5 cellular contexts compared by ENCODE assay signal in the genomic region with DNA sequence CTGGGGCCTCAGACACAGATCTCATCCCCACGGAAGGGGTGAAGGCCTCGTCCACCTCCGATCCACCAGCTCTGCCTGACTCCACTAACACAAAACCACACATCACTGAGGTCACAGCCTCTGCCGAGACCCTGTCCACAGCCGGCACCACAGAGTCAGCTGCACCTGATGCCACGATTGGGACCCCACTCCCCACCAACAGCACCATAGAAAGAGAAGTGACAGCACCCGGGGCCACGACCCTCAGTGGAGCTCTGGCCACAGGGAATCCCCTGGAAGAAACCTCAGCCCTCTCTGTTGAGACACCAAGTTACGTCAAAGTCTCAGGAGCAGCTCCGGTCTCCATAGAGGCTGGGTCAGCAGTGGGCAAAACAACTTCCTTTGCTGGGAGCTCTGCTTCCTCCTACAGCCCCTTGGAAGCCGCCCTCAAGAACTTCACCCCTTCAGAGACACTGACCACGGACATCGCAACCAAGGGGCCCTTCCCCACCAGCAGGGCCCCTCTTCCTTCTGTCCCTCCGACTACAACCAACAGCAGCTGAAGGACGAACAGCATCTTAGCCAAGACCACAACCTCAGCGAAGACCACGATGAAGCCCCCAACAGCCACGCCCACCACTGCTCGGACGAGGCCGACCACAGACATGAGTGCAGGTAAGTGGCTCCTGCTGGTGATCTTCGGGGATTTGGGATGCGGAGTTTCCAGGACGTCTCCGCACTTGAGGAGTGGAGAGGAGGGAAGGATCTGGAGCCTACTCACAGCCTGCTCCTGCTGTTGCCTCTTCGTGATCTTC. TPM values are rescaled to one million over a fixed set of nuclear protein-coding genes. Genes with fewer than 3 reads are reported as not detected.
"Had no signal": no experiment of that assay in that cellular context is flagged by ENCODE, and none has a peak within 500 bp of the region (broad histone marks: within the 10 kb centered on the region; RNA-seq: fewer than 3 reads in every experiment).

No MANE protein-coding gene starts in this region.

RNA-seq across cellular contexts. Expression of a gene that starts 36.0 kb away (rescaled TPM):
- total RNA-seq: astrocyte, M059J, PC-3, T-helper 17 cell, WTC11 had no signal
